In genomic region chr5:148765061-148765460, GRCh38 we compare ENCODE assay signal across 23 cellular contexts.
"Had no signal": no experiment of that assay in that cellular context is flagged by ENCODE, and none has a peak within 500 bp of the region (broad histone marks: within the 10 kb centered on the region; RNA-seq: fewer than 3 reads in every experiment).

No MANE protein-coding gene starts in this region.

- DNase-seq: colonic mucosa; cortex of kidney; dermis blood vessel endothelial cell; dorsolateral prefrontal cortex; effector CD4-positive, alpha-beta T cell; effector memory CD4-positive, alpha-beta T cell; foreskin keratinocyte; heart left ventricle; hypothalamus; immature natural killer cell; islet precursor cell; kidney; kidney glomerular epithelial cell; left colon; left lung; left ventricle myocardium superior; lower lobe of right lung; mesenchymal stem cell; midbrain; naive thymus-derived CD4-positive, alpha-beta T cell had no signal

- H3K4me3 ChIP-seq: colonic mucosa, dorsolateral prefrontal cortex, esophagus muscularis mucosa, gastroesophageal sphincter, heart left ventricle, hepatocyte, left lung, lower lobe of right lung had no signal

- H3K4me3 Mint-ChIP-seq: immature natural killer cell; naive thymus-derived CD4-positive, alpha-beta T cell had no signal

- H3K9me3 ChIP-seq: colonic mucosa, esophagus muscularis mucosa, gastroesophageal sphincter, heart left ventricle, left lung, lower lobe of right lung had no signal

- H3K27ac ChIP-seq: colonic mucosa, dorsolateral prefrontal cortex, esophagus muscularis mucosa, foreskin keratinocyte, gastroesophageal sphincter, heart left ventricle, hepatocyte, lower lobe of right lung had no signal

- H3K27ac Mint-ChIP-seq: immature natural killer cell; naive thymus-derived CD4-positive, alpha-beta T cell had no signal

- H3K36me3 Mint-ChIP-seq: immature natural killer cell; naive thymus-derived CD4-positive, alpha-beta T cell had no signal

- ATAC-seq: foreskin keratinocyte; gastroesophageal sphincter; heart left ventricle; left colon; left lung; left ventricle myocardium superior; lower lobe of right lung; naive thymus-derived CD4-positive, alpha-beta T cell had no signal

- H3K27me3 ChIP-seq: colonic mucosa, dorsolateral prefrontal cortex, esophagus muscularis mucosa, foreskin keratinocyte, gastroesophageal sphincter, heart left ventricle, left lung had no signal

- H3K9me3 Mint-ChIP-seq: immature natural killer cell; naive thymus-derived CD4-positive, alpha-beta T cell had no signal

- H3K36me3 ChIP-seq: colonic mucosa, esophagus muscularis mucosa, gastroesophageal sphincter, heart left ventricle, left lung, lower lobe of right lung had no signal

- H3K4me1 ChIP-seq: colonic mucosa, esophagus muscularis mucosa, gastroesophageal sphincter, lower lobe of right lung had no signal
